11 cellular contexts compared by ENCODE assay signal in genomic region chr10:46555713-46556514, GRCh38. TPM values are rescaled to one million over a fixed set of nuclear protein-coding genes. Genes with fewer than 3 reads are reported as not detected.
DNase-seq lines count a peak whose midpoint lies in the region; ATAC-seq, FAIRE-seq and TF ChIP-seq lines count a peak whose summit lies in the region.
"Had no signal": no experiment of that assay in that cellular context is flagged by ENCODE, and none has a peak within 500 bp of the region (broad histone marks: within the 10 kb centered on the region; RNA-seq: fewer than 3 reads in every experiment).

No MANE protein-coding gene starts in this region.

- no peak overlapping the region for H3K4me2 ChIP-seq in endothelial cell of umbilical vein (ENCODE audit: insufficient read depth, low read length)

- no peaks in the 10 kb centered on the region for H3K36me3 ChIP-seq in endothelial cell of umbilical vein (ENCODE audit: control insufficient read depth in 2 of 2, extremely low read depth in 1 of 2, insufficient read depth in 2 of 2, low read length in 2 of 2)
- no peaks in the 10 kb centered on the region for H3K36me3 ChIP-seq in muscle layer of colon (ENCODE audit: insufficient read depth, low read length)

- H3K4me3 ChIP-seq in endothelial cell of umbilical vein (replicated peaks in 1 of 3; ENCODE audit: insufficient read depth in 1 of 3, low read depth in 1 of 3, low read length in 3 of 3) (no peak overlapping the region), muscle layer of colon (ENCODE audit: low read depth in 1 of 2, low read length in 2 of 2) (peak overlapping the region; percentile 28 to 41)

- H3K27me3 Mint-ChIP-seq in activated naive CD4-positive, alpha-beta T cell treated with anti-CD3 and anti-CD28 coated beads for 36 hours (ENCODE audit: low read depth) = peaks cover 6% of the 10 kb centered on the region

- POLR2A ChIA-PET in endothelial cell of umbilical vein (lab: Charles Lee) = no interaction called here

- H3K9me3 ChIP-seq in endothelial cell of umbilical vein (replicated peaks; ENCODE audit: control insufficient read depth, insufficient read depth, low read length) (no peaks in the 10 kb centered on the region), muscle layer of colon (ENCODE audit: low read length) (no peaks in the 10 kb centered on the region)

- H3K9ac ChIP-seq in endothelial cell of umbilical vein (replicated peaks; ENCODE audit: extremely low read depth, insufficient read depth, low read length) = no peak overlapping the region
- no peak overlapping the region for H3K9ac ChIP-seq in muscle layer of colon (ENCODE audit: low read length)

- TF ChIP-seq CTCF in endothelial cell of umbilical vein (IDR thresholded peaks at IDR 0.05; ENCODE audit: extremely low read depth in 1 of 2, insufficient read depth in 1 of 2, low read depth in 1 of 2, low read length in 2 of 2) (no peak), GM10266 (IDR thresholded peaks at IDR 0.05; ENCODE audit: control insufficient read depth, insufficient read depth, low read depth, missing control alignments) (no peak)

- H3K27me3 ChIP-seq in endothelial cell of umbilical vein (ENCODE audit: control insufficient read depth in 2 of 2, insufficient read depth in 2 of 2, low read length in 2 of 2) = peaks cover 22 to 31% of the 10 kb centered on the region in 2 experiments
- peaks cover 33 to 48% of the 10 kb centered on the region in 2 donors for H3K27me3 ChIP-seq in muscle layer of colon (ENCODE audit: control insufficient read depth in 1 of 2, insufficient read depth in 2 of 2, low read length in 2 of 2)

- CTCF ChIA-PET in activated naive CD4-positive, alpha-beta T cell treated with anti-CD3 and anti-CD28 coated beads for 36 hours (lab: Charles Lee) = no interaction called here
- CTCF ChIA-PET in endothelial cell of umbilical vein (lab: Charles Lee) = no interaction called here

- intact Hi-C loops in activated naive CD4-positive, alpha-beta T cell treated with anti-CD3 and anti-CD28 coated beads for 36 hours (cut with micrococcal nuclease) = no loop called here
- intact Hi-C loops in endothelial cell of umbilical vein (cut with micrococcal nuclease) = no loop called here

- H3K4me1 ChIP-seq in endothelial cell of umbilical vein (ENCODE audit: control insufficient read depth, extremely low read depth, insufficient read depth, low read length) = no peaks in the 10 kb centered on the region
- no peaks in the 10 kb centered on the region for H3K4me1 ChIP-seq in muscle layer of colon (ENCODE audit: insufficient read depth, low read length)

- H4K20me1 ChIP-seq in endothelial cell of umbilical vein (replicated peaks; ENCODE audit: control insufficient read depth, extremely low read depth, insufficient read depth, low read length) = no peaks in the 10 kb centered on the region

- no peak overlapping the region for H3K27ac Mint-ChIP-seq in activated naive CD4-positive, alpha-beta T cell treated with anti-CD3 and anti-CD28 coated beads for 36 hours
- H3K27ac Mint-ChIP-seq: CD8-positive, alpha-beta T cell had no signal

- no peak for DNase-seq in activated naive CD4-positive, alpha-beta T cell treated with anti-CD3 and anti-CD28 coated beads for 36 hours
- no peak for DNase-seq in activated naive CD4-positive, alpha-beta T cell (lab: John Stamatoyannopoulos, UW)
- DNase-seq in endothelial cell of umbilical vein (ENCODE audit: low read depth, low spot score) (no peak), GM10266 (ENCODE audit: extremely low spot score) (no peak), amniotic stem cell (lab: John Stamatoyannopoulos, UW) (no peak)
- DNase-seq: stimulated activated CD4-positive, alpha-beta T cell treated with anti-CD3 and anti-CD28 coated beads, Interleukin-1b, Interleukin-23, amount 100 ng/mL, for 48 hours had no signal

- peak overlapping the region; percentile 9 for H3K4me3 Mint-ChIP-seq in activated naive CD4-positive, alpha-beta T cell treated with anti-CD3 and anti-CD28 coated beads for 36 hours
- H3K4me3 Mint-ChIP-seq: CD8-positive, alpha-beta T cell had no signal

- H3K79me2 ChIP-seq in endothelial cell of umbilical vein (ENCODE audit: control insufficient read depth, insufficient read depth, low read length) = no peaks in the 10 kb centered on the region

- no TSS peak for BruUV-seq in endothelial cell of umbilical vein (replicated peaks; lab: Mats Ljungman, UMichigan)

- no peaks in the 10 kb centered on the region for H3K9me3 Mint-ChIP-seq in activated naive CD4-positive, alpha-beta T cell treated with anti-CD3 and anti-CD28 coated beads for 36 hours
- H3K9me3 Mint-ChIP-seq: CD8-positive, alpha-beta T cell had no signal

- dilution Hi-C loops in endothelial cell of umbilical vein (cut with MboI; ENCODE audit: extremely low pct_ligation_motif_present, low sequenced_read_pairs) = no loop called here

- no peak for TF ChIP-seq POLR2A in endothelial cell of umbilical vein (IDR thresholded peaks at IDR 0.05; ENCODE audit: low read depth, low read length)

- no peak for FAIRE-seq in endothelial cell of umbilical vein (lab: Jason Lieb, UNC)

- H3K27ac ChIP-seq in endothelial cell of umbilical vein (ENCODE audit: insufficient read depth, low read depth, low read length) (no peak overlapping the region), muscle layer of colon (ENCODE audit: low read depth, low read length) (no peak overlapping the region)
- H3K27ac ChIP-seq: HL-60 had no signal

- no peak overlapping the region for H2AFZ ChIP-seq in endothelial cell of umbilical vein (ENCODE audit: low read depth, low read length)

- H3K36me3 Mint-ChIP-seq in activated naive CD4-positive, alpha-beta T cell treated with anti-CD3 and anti-CD28 coated beads for 36 hours (ENCODE audit: low read depth) = no peaks in the 10 kb centered on the region
- H3K36me3 Mint-ChIP-seq: CD8-positive, alpha-beta T cell had no signal

- H3K4me1 Mint-ChIP-seq in activated naive CD4-positive, alpha-beta T cell treated with anti-CD3 and anti-CD28 coated beads for 36 hours (ENCODE audit: low read depth) = peaks cover 10% of the 10 kb centered on the region

- no peaks in the 10 kb centered on the region for H3K9me1 ChIP-seq in endothelial cell of umbilical vein (replicated peaks; ENCODE audit: control insufficient read depth, extremely low read depth, insufficient read depth, low read length)

- ATAC-seq in HG03139 (IDR thresholded peaks at IDR 0.05; ENCODE audit: unreplicated experiment) = no peak
- ATAC-seq in HG03097 (IDR thresholded peaks at IDR 0.05; ENCODE audit: low FRiP score, unreplicated experiment) = no peak
- ATAC-seq: CD8-positive, alpha-beta T cell had no signal

TF ChIP-seq in endothelial cell of umbilical vein, 7 proteins besides CTCF, POLR2A, EP300 and RAD21:
- TF ChIP-seq POLR2AphosphoS5 (IDR thresholded peaks at IDR 0.05; ENCODE audit: insufficient read depth, low read depth, low read length) (no peak), EZH2 (IDR thresholded peaks at IDR 0.05; ENCODE audit: borderline replicate concordance, low read depth, low read length, severe bottlenecking) (peak; percentile 82)

RNA-seq across cellular contexts. Expression of gene GPRIN2, which starts 0.5 kb away (rescaled TPM):
- total RNA-seq in activated naive CD4-positive, alpha-beta T cell treated with anti-CD3 and anti-CD28 coated beads for 36 hours = not detected
- not detected in 2 replicates for total RNA-seq in endothelial cell of umbilical vein
- polyA plus RNA-seq in endothelial cell of umbilical vein = not detected in 2 replicates
- polyA plus RNA-seq in endothelial cell of umbilical vein (2011; cell fraction: cytosol; rRNA removed) = not detected in 2 replicates
- not detected in 2 replicates for polyA plus RNA-seq in endothelial cell of umbilical vein (2011; cell fraction: nucleus; rRNA removed)
- not detected in 2 replicates for polyA plus RNA-seq in endothelial cell of umbilical vein (2012)
- not detected in 2 replicates for polyA minus RNA-seq in endothelial cell of umbilical vein
- polyA minus RNA-seq in endothelial cell of umbilical vein (2011; cell fraction: cytosol; rRNA and poly(A)+ RNA removed) = not detected
- polyA minus RNA-seq in endothelial cell of umbilical vein (2011; cell fraction: nucleus; rRNA and poly(A)+ RNA removed) = not detected in 2 replicates
- total RNA-seq: CD8-positive, alpha-beta T cell had no signal

RNA-seq across cellular contexts. Expression of gene SYT15, which starts 23.0 kb away (rescaled TPM):
- total RNA-seq in activated naive CD4-positive, alpha-beta T cell treated with anti-CD3 and anti-CD28 coated beads for 36 hours = under 1 TPM; 0.30 to 0.43 TPM
- total RNA-seq in endothelial cell of umbilical vein = 0.65 and 0.75 TPM in 2 replicates
- 0.50 and 0.65 TPM in 2 replicates for polyA plus RNA-seq in endothelial cell of umbilical vein
- 0.31 and 0.39 TPM in 2 replicates for polyA plus RNA-seq in endothelial cell of umbilical vein (2011; cell fraction: cytosol; rRNA removed)
- 1.5 and 1.8 TPM in 2 replicates for polyA plus RNA-seq in endothelial cell of umbilical vein (2011; cell fraction: nucleus; rRNA removed)
- 0.31 and 0.32 TPM in 2 replicates for polyA plus RNA-seq in endothelial cell of umbilical vein (2012)
- 1.0 and 1.1 TPM in 2 replicates for polyA minus RNA-seq in endothelial cell of umbilical vein
- 0.20 TPM for polyA minus RNA-seq in endothelial cell of umbilical vein (2011; cell fraction: cytosol; rRNA and poly(A)+ RNA removed)
- 1.3 and 1.5 TPM in 2 replicates for polyA minus RNA-seq in endothelial cell of umbilical vein (2011; cell fraction: nucleus; rRNA and poly(A)+ RNA removed)

Comparison
In these comparisons a context has a peak if more than half of its experiments do, and no peak if none do; other contexts are left out.
1. H3K4me3 ChIP-seq: peak in muscle layer of colon (2 of 2); none in endothelial cell of umbilical vein (0 of 3).